Comparison of ENCODE assay signal across 9 cellular contexts in the genomic region with DNA sequence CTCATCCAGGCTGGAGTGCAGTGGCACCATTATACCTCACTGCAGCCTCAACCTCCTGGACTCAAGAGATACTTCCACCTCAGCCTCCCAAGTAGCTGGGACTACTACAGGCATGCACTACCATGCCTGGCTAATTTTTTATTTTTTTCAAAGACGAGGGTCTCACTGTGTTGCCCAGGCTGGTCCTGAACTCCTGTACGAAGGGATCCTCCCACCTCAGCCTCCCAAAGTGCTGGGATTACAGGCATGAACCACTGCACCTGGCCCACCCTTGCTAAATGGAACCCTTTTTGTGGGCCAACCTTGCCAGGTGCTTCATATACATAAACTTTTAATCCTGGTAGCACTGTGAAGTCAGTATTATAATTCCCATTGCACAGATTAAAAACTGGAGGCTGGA. TPM values are rescaled to one million over a fixed set of nuclear protein-coding genes. Genes with fewer than 3 reads are reported as not detected.
DNase-seq lines count a peak whose midpoint lies in the region; ATAC-seq, FAIRE-seq and TF ChIP-seq lines count a peak whose summit lies in the region.
"Had no signal": no experiment of that assay in that cellular context is flagged by ENCODE, and none has a peak within 500 bp of the region (broad histone marks: within the 10 kb centered on the region; RNA-seq: fewer than 3 reads in every experiment).

No MANE protein-coding gene starts in this region.

- no peaks in the 10 kb centered on the region for H3K9me3 ChIP-seq in keratinocyte (ENCODE audit: control insufficient read depth, low read depth, low read length)
- H3K9me3 ChIP-seq in subcutaneous abdominal adipose tissue (ENCODE audit: control insufficient read depth in 5 of 5, low read length in 5 of 5), result no peaks in the 10 kb centered on the region

- H3K4me3 ChIP-seq in keratinocyte (ENCODE audit: control insufficient read depth in 2 of 3, extremely low read depth in 1 of 3, insufficient read depth in 2 of 3, low read depth in 1 of 3, low read length in 3 of 3), result peak overlapping the region; percentile 90 to 96 (median 92)
- peak overlapping the region; percentile 88 to 94 (median 90) for H3K4me3 ChIP-seq in subcutaneous abdominal adipose tissue (ENCODE audit: low read depth in 1 of 5, low read length in 5 of 5)

- H3K4me3 Mint-ChIP-seq in activated CD4-positive, alpha-beta T cell treated with anti-CD3 and anti-CD28 coated beads for 36 hours, result peak overlapping the region; percentile 91
- peak overlapping the region; percentile 96 for H3K4me3 Mint-ChIP-seq in activated T-helper 2 cell treated with anti-CD3 and anti-CD28 coated beads, Interferon-gamma antibody, Interleukin-2, Interleukin-4, amounts not matched to agents 10 μg/mL and 5 μg/mL and 100 μg/mL, durations not matched to agents 14 hours and 24 hours and 36 hours (ENCODE audit: low read depth)

- TF ChIP-seq CTCF in keratinocyte (optimal IDR thresholded peaks at IDR 0.05 in 1 of 3, IDR thresholded peaks at IDR 0.05 in 1 of 3, conservative IDR thresholded peaks at IDR 0.05 in 1 of 3; ENCODE audit: extremely low read depth in 1 of 3, insufficient read depth in 2 of 3, low read length in 3 of 3), result no peak

- no peak for FAIRE-seq in keratinocyte (lab: Jason Lieb, UNC)

- no peak overlapping the region for H2AFZ ChIP-seq in keratinocyte (ENCODE audit: control insufficient read depth, low read length)

- H3K27ac ChIP-seq in keratinocyte (ENCODE audit: control insufficient read depth, insufficient read depth, low read length) (no peak overlapping the region), subcutaneous abdominal adipose tissue (ENCODE audit: low read depth, low read length) (no peak overlapping the region)

- H3K9me1 ChIP-seq in keratinocyte (ENCODE audit: control insufficient read depth, extremely low read depth, insufficient read depth, low read length), result no peaks in the 10 kb centered on the region

- peak overlapping the region; percentile 84 for H3K4me2 ChIP-seq in keratinocyte (ENCODE audit: control insufficient read depth, extremely low read depth, insufficient read depth, low read depth, low read length)

- no peak for DNase-seq in activated CD4-positive, alpha-beta T cell treated with anti-CD3 and anti-CD28 coated beads for 36 hours
- no peak for DNase-seq in activated CD4-positive, alpha-beta T cell treated with anti-CD3 and anti-CD28 coated beads, Interleukin-2, amount 50 U/mL, for 1 hour
- DNase-seq in activated T-helper 2 cell treated with anti-CD3 and anti-CD28 coated beads, Interferon-gamma antibody, Interleukin-2, Interleukin-4, amounts not matched to agents 10 μg/mL and 5 μg/mL and 100 μg/mL, durations not matched to agents 14 hours and 24 hours and 36 hours (ENCODE audit: low spot score), result no peak
- DNase-seq in keratinocyte (ENCODE audit: low read depth, low spot score), result no peak
- no peak for DNase-seq in NCI-H1436 treated with DMSO at 0.1 percent for 48 hours (lab: John Stamatoyannopoulos, UW)
- DNase-seq in T1000 (lab: John Stamatoyannopoulos, UW), result no peak
- DNase-seq: GOT3 had no signal

- H3K79me2 ChIP-seq in keratinocyte (ENCODE audit: control insufficient read depth, insufficient read depth, low read length), result peaks cover 36% of the 10 kb centered on the region

- intact Hi-C loops in activated CD4-positive, alpha-beta T cell treated with anti-CD3 and anti-CD28 coated beads for 36 hours (cut with DNase I, micrococcal nuclease), result loop anchor here (2.0 to 5.0 kb wide), 3 partner anchors 169 to 303 kb away; a partner anchor contains a TSS
- intact Hi-C loops in activated T-helper 2 cell treated with anti-CD3 and anti-CD28 coated beads, Interferon-gamma antibody, Interleukin-2, Interleukin-4, amounts not matched to agents 10 μg/mL and 5 μg/mL and 100 μg/mL, durations not matched to agents 14 hours and 24 hours and 36 hours (cut with micrococcal nuclease), result loop anchor here (5.0 kb wide), 1 partner anchor 169 kb away; a partner anchor contains a TSS

- no peaks in the 10 kb centered on the region for H3K27me3 ChIP-seq in keratinocyte (ENCODE audit: control insufficient read depth, extremely low read depth, insufficient read depth, low read length)
- no peaks in the 10 kb centered on the region for H3K27me3 ChIP-seq in subcutaneous abdominal adipose tissue (ENCODE audit: control insufficient read depth in 5 of 5, insufficient read depth in 4 of 5, low read length in 5 of 5)

- peak overlapping the region; percentile 98 for H3K9ac ChIP-seq in keratinocyte (ENCODE audit: control insufficient read depth, extremely low read depth, insufficient read depth, low read length)
- peak overlapping the region; percentile 70 to 96 (median 94) for H3K9ac ChIP-seq in subcutaneous abdominal adipose tissue (ENCODE audit: low read length in 5 of 5)

- ATAC-seq in activated CD4-positive, alpha-beta T cell treated with anti-CD3 and anti-CD28 coated beads for 36 hours, result no peak
- no peak for ATAC-seq in HG03196 (IDR thresholded peaks at IDR 0.05; ENCODE audit: unreplicated experiment)

- no peaks in the 10 kb centered on the region for H4K20me1 ChIP-seq in keratinocyte (ENCODE audit: control insufficient read depth, extremely low read depth, insufficient read depth, low read length)

- H3K27ac Mint-ChIP-seq in activated CD4-positive, alpha-beta T cell treated with anti-CD3 and anti-CD28 coated beads for 36 hours, result peak overlapping the region; percentile 95
- peak overlapping the region; percentile 96 for H3K27ac Mint-ChIP-seq in activated T-helper 2 cell treated with anti-CD3 and anti-CD28 coated beads, Interferon-gamma antibody, Interleukin-2, Interleukin-4, amounts not matched to agents 10 μg/mL and 5 μg/mL and 100 μg/mL, durations not matched to agents 14 hours and 24 hours and 36 hours

- H3K27me3 Mint-ChIP-seq in activated CD4-positive, alpha-beta T cell treated with anti-CD3 and anti-CD28 coated beads for 36 hours, result no peaks in the 10 kb centered on the region
- H3K27me3 Mint-ChIP-seq in activated T-helper 2 cell treated with anti-CD3 and anti-CD28 coated beads, Interferon-gamma antibody, Interleukin-2, Interleukin-4, amounts not matched to agents 10 μg/mL and 5 μg/mL and 100 μg/mL, durations not matched to agents 14 hours and 24 hours and 36 hours (ENCODE audit: low read depth), result no peaks in the 10 kb centered on the region

- dilution Hi-C loops in keratinocyte (cut with MboI; ENCODE audit: extremely low pct_ligation_motif_present, low sequenced_read_pairs), result loop anchor here (25.0 kb wide), 1 partner anchor 111 kb away; no protein-coding TSS in a partner anchor

- peaks cover 25% of the 10 kb centered on the region for H3K4me1 Mint-ChIP-seq in activated CD4-positive, alpha-beta T cell treated with anti-CD3 and anti-CD28 coated beads for 36 hours
- peaks cover 12% of the 10 kb centered on the region for H3K4me1 Mint-ChIP-seq in activated T-helper 2 cell treated with anti-CD3 and anti-CD28 coated beads, Interferon-gamma antibody, Interleukin-2, Interleukin-4, amounts not matched to agents 10 μg/mL and 5 μg/mL and 100 μg/mL, durations not matched to agents 14 hours and 24 hours and 36 hours (ENCODE audit: low read depth)

- H3K36me3 ChIP-seq in keratinocyte (ENCODE audit: control insufficient read depth in 2 of 2, extremely low read depth in 1 of 2, insufficient read depth in 2 of 2, low read length in 2 of 2), result peaks cover 23 to 28% of the 10 kb centered on the region in 2 experiments
- peaks cover 5 to 29% (median 25%) of the 10 kb centered on the region in 5 donors for H3K36me3 ChIP-seq in subcutaneous abdominal adipose tissue (ENCODE audit: control insufficient read depth in 5 of 5, insufficient read depth in 5 of 5, low read length in 5 of 5)

- peaks cover 41% of the 10 kb centered on the region for H3K4me1 ChIP-seq in keratinocyte (ENCODE audit: control insufficient read depth, extremely low read depth, insufficient read depth, low read length)
- H3K4me1 ChIP-seq in subcutaneous abdominal adipose tissue (ENCODE audit: control insufficient read depth in 5 of 5, insufficient read depth in 5 of 5, low read length in 5 of 5), result peaks cover 6 to 35% (median 33%) of the 10 kb centered on the region in 5 donors

- no peaks in the 10 kb centered on the region for H3K9me3 Mint-ChIP-seq in activated CD4-positive, alpha-beta T cell treated with anti-CD3 and anti-CD28 coated beads for 36 hours (ENCODE audit: low read depth)
- H3K9me3 Mint-ChIP-seq in activated T-helper 2 cell treated with anti-CD3 and anti-CD28 coated beads, Interferon-gamma antibody, Interleukin-2, Interleukin-4, amounts not matched to agents 10 μg/mL and 5 μg/mL and 100 μg/mL, durations not matched to agents 14 hours and 24 hours and 36 hours, result no peaks in the 10 kb centered on the region

- CTCF ChIA-PET in activated CD4-positive, alpha-beta T cell treated with anti-CD3 and anti-CD28 coated beads for 36 hours (lab: Charles Lee), result interaction anchor here (1.7 kb wide), 2 partner anchors 9 to 31 kb away, joined by 5 to 7 read pairs; no protein-coding TSS in a partner anchor

- peaks cover 5% of the 10 kb centered on the region for H3K36me3 Mint-ChIP-seq in activated CD4-positive, alpha-beta T cell treated with anti-CD3 and anti-CD28 coated beads for 36 hours (ENCODE audit: low read depth)
- peaks cover 27% of the 10 kb centered on the region for H3K36me3 Mint-ChIP-seq in activated T-helper 2 cell treated with anti-CD3 and anti-CD28 coated beads, Interferon-gamma antibody, Interleukin-2, Interleukin-4, amounts not matched to agents 10 μg/mL and 5 μg/mL and 100 μg/mL, durations not matched to agents 14 hours and 24 hours and 36 hours (ENCODE audit: low read depth)

- POLR2A ChIA-PET in activated CD4-positive, alpha-beta T cell treated with anti-CD3 and anti-CD28 coated beads for 36 hours (lab: Charles Lee), result no interaction called here

RNA-seq across cellular contexts. Expression of a gene that starts 1.0 kb away (rescaled TPM):
- 10 to 100 TPM; 69.1 to 74.4 TPM for total RNA-seq in activated CD4-positive, alpha-beta T cell treated with anti-CD3 and anti-CD28 coated beads for 36 hours
- 75.4 and 77.4 TPM in 2 replicates for total RNA-seq in activated T-helper 2 cell treated with anti-CD3 and anti-CD28 coated beads, Interferon-gamma antibody, Interleukin-2, Interleukin-4, amounts not matched to agents 10 μg/mL and 5 μg/mL and 100 μg/mL, durations not matched to agents 14 hours and 24 hours and 36 hours
- 116 to 173 TPM (median 130 TPM) in 3 replicates for polyA plus RNA-seq in keratinocyte
- 61.1 TPM for polyA plus RNA-seq in keratinocyte (2011; ENCODE audit: low read depth)
- 97.8 and 143 TPM in 2 replicates for polyA plus RNA-seq in keratinocyte (2011; cell fraction: cytosol; rRNA removed)
- polyA plus RNA-seq in keratinocyte (2011; cell fraction: nucleus; rRNA removed), result 123 and 141 TPM in 2 replicates
- polyA plus RNA-seq in keratinocyte (2012; ENCODE audit: low replicate concordance), result 77.0 and 120 TPM in 2 replicates
- polyA minus RNA-seq in keratinocyte, result 69.6 to 160 TPM (median 131 TPM) in 3 replicates
- polyA minus RNA-seq in keratinocyte (2011; cell fraction: cytosol; rRNA and poly(A)+ RNA removed), result 83.5 TPM
- 41.9 and 43.0 TPM in 2 replicates for polyA minus RNA-seq in keratinocyte (2011; cell fraction: nucleus; rRNA and poly(A)+ RNA removed)

RNA-seq across cellular contexts. Expression of a gene that starts 41.7 kb away (rescaled TPM):
- total RNA-seq in activated CD4-positive, alpha-beta T cell treated with anti-CD3 and anti-CD28 coated beads for 36 hours, result 1 to 10 TPM; 8.0 to 9.1 TPM
- total RNA-seq in activated T-helper 2 cell treated with anti-CD3 and anti-CD28 coated beads, Interferon-gamma antibody, Interleukin-2, Interleukin-4, amounts not matched to agents 10 μg/mL and 5 μg/mL and 100 μg/mL, durations not matched to agents 14 hours and 24 hours and 36 hours, result 10.6 and 11.0 TPM in 2 replicates
- 10.2 to 14.5 TPM (median 12.6 TPM) in 3 replicates for polyA plus RNA-seq in keratinocyte
- polyA plus RNA-seq in keratinocyte (2011; ENCODE audit: low read depth), result 2.4 TPM
- polyA plus RNA-seq in keratinocyte (2011; cell fraction: cytosol; rRNA removed), result 4.3 and 6.6 TPM in 2 replicates
- polyA plus RNA-seq in keratinocyte (2011; cell fraction: nucleus; rRNA removed), result 26.9 and 29.8 TPM in 2 replicates
- polyA plus RNA-seq in keratinocyte (2012; ENCODE audit: low replicate concordance), result 5.5 and 8.6 TPM in 2 replicates
- polyA minus RNA-seq in keratinocyte, result 11.8 to 26.2 TPM (median 22.9 TPM) in 3 replicates
- polyA minus RNA-seq in keratinocyte (2011; cell fraction: cytosol; rRNA and poly(A)+ RNA removed), result 7.5 TPM
- polyA minus RNA-seq in keratinocyte (2011; cell fraction: nucleus; rRNA and poly(A)+ RNA removed), result 15.3 and 22.6 TPM in 2 replicates
